8 cellular contexts compared by ENCODE assay signal in the genomic region with DNA sequence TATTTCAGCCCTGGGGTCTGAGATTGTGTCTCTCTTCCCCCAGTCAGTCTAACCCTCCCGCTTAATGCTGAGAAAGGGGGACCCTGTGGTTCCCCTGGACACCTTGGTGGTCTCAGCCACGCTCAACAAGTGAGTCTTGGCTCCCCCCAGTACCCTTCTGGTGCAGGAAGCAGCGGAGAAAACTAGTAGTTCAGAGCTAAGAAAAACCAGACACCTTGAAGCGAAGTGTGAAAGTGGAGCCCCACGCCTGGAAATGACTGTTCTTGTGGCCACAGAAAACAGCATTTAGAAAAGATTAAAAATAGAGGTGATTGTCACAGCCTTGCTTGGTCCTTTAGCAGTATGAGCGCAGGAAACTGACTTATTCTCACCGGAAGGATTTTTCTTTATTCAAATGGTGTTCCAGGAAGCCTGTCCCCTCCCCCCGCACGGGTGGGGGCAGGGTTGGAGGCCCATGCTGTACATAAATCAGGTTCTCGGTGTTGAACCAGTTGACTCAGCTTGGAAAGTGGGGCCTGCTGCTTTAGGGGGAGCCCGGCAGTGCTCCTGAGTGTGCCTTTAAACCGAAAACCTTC. TPM values are rescaled to one million over a fixed set of nuclear protein-coding genes. Genes with fewer than 3 reads are reported as not detected.
A peak's percentile ranks its signal among the peaks of the same experiment; 100 is the strongest.
DNase-seq lines count a peak whose midpoint lies in the region; ATAC-seq, FAIRE-seq and TF ChIP-seq lines count a peak whose summit lies in the region.

No MANE protein-coding gene starts in this region.

- TF ChIP-seq CTCF in keratinocyte (optimal IDR thresholded peaks at IDR 0.05 in 1 of 3, IDR thresholded peaks at IDR 0.05 in 1 of 3, conservative IDR thresholded peaks at IDR 0.05 in 1 of 3; ENCODE audit: extremely low read depth in 1 of 3, insufficient read depth in 2 of 3, low read length in 3 of 3) = no peak

- H3K4me1 ChIP-seq in adipocyte (ENCODE audit: control insufficient read depth, insufficient read depth, low read length) = peaks cover 43% of the 10 kb centered on the region
- peaks cover 45% of the 10 kb centered on the region for H3K4me1 ChIP-seq in keratinocyte (ENCODE audit: control insufficient read depth, extremely low read depth, insufficient read depth, low read length)

- H4K20me1 ChIP-seq in keratinocyte (ENCODE audit: control insufficient read depth, extremely low read depth, insufficient read depth, low read length) = peaks cover 15% of the 10 kb centered on the region

- peak overlapping the region; percentile 94 for H3K27ac ChIP-seq in keratinocyte (ENCODE audit: control insufficient read depth, insufficient read depth, low read length)

- peaks cover 2% of the 10 kb centered on the region for H3K9me1 ChIP-seq in keratinocyte (ENCODE audit: control insufficient read depth, extremely low read depth, insufficient read depth, low read length)

- H3K9ac ChIP-seq in adipocyte (ENCODE audit: low read length) (peak overlapping the region; percentile 95), keratinocyte (ENCODE audit: control insufficient read depth, extremely low read depth, insufficient read depth, low read length) (peak overlapping the region; percentile 97)

- peak; percentile 42 for ATAC-seq in HG03095 (IDR thresholded peaks at IDR 0.05; ENCODE audit: unreplicated experiment)

- H2AFZ ChIP-seq in keratinocyte (ENCODE audit: control insufficient read depth, low read length) = no peak overlapping the region

- H3K27me3 ChIP-seq in adipocyte (replicated peaks; ENCODE audit: control insufficient read depth, insufficient read depth, low read length) (no peaks in the 10 kb centered on the region), keratinocyte (ENCODE audit: control insufficient read depth, extremely low read depth, insufficient read depth, low read length) (no peaks in the 10 kb centered on the region)

- H3K4me2 ChIP-seq in keratinocyte (ENCODE audit: control insufficient read depth, extremely low read depth, insufficient read depth, low read depth, low read length) = peak overlapping the region; percentile 98

- FAIRE-seq in keratinocyte (lab: Jason Lieb, UNC) = no peak

- dilution Hi-C loops in keratinocyte (cut with MboI; ENCODE audit: extremely low pct_ligation_motif_present, low sequenced_read_pairs) = no loop called here

- H3K4me3 ChIP-seq in adipocyte (ENCODE audit: low read length) (peak overlapping the region; percentile 93), keratinocyte (ENCODE audit: control insufficient read depth in 2 of 3, extremely low read depth in 1 of 3, insufficient read depth in 2 of 3, low read depth in 1 of 3, low read length in 3 of 3) (peak overlapping the region; percentile 78 to 98 (median 85))

- peaks cover 69% of the 10 kb centered on the region for H3K79me2 ChIP-seq in keratinocyte (ENCODE audit: control insufficient read depth, insufficient read depth, low read length)

- H3K9me3 ChIP-seq in adipocyte (ENCODE audit: control insufficient read depth, low read length) (no peaks in the 10 kb centered on the region), keratinocyte (ENCODE audit: control insufficient read depth, low read depth, low read length) (no peaks in the 10 kb centered on the region)

- peak; percentile 44 for DNase-seq in NCI-H82 (lab: John Stamatoyannopoulos, UW)
- no peak for DNase-seq in NCI-H82 treated with DMSO at 0.1 percent for 48 hours (lab: John Stamatoyannopoulos, UW; ENCODE audit: unreplicated experiment)
- peak; percentile 58 for DNase-seq in T follicular helper cell (ENCODE audit: low read depth)
- peak; percentile 47 for DNase-seq in adipocyte (ENCODE audit: low read depth)
- no peak for DNase-seq in keratinocyte (ENCODE audit: low read depth, low spot score)
- peak; percentile 80 to 83 for DNase-seq in stimulated activated CD4-positive, alpha-beta T cell treated with anti-CD3 and anti-CD28 coated beads, Interleukin-2, amount 100 ng/mL, for 48 hours
- no peak for DNase-seq in pons (ENCODE audit: low spot score)

- peaks cover 18% of the 10 kb centered on the region for H3K36me3 ChIP-seq in adipocyte (ENCODE audit: control insufficient read depth, insufficient read depth, low read length, severe bottlenecking)
- peaks cover 16 to 36% of the 10 kb centered on the region in 2 experiments for H3K36me3 ChIP-seq in keratinocyte (ENCODE audit: control insufficient read depth in 2 of 2, extremely low read depth in 1 of 2, insufficient read depth in 2 of 2, low read length in 2 of 2)

RNA-seq across cellular contexts. Expression of gene ARPC5L, which starts 8.1 kb away (rescaled TPM):
- polyA plus RNA-seq in keratinocyte = 79.5 to 107 TPM (median 102 TPM) in 3 replicates
- polyA plus RNA-seq in keratinocyte (2011; ENCODE audit: low read depth) = 193 TPM
- 97.3 and 103 TPM in 2 replicates for polyA plus RNA-seq in keratinocyte (2011; cell fraction: cytosol; rRNA removed)
- polyA plus RNA-seq in keratinocyte (2011; cell fraction: nucleus; rRNA removed) = 58.9 and 80.7 TPM in 2 replicates
- 88.5 and 126 TPM in 2 replicates for polyA plus RNA-seq in keratinocyte (2012; ENCODE audit: low replicate concordance)
- 13.2 to 34.9 TPM (median 23.4 TPM) in 3 replicates for polyA minus RNA-seq in keratinocyte
- 41.1 TPM for polyA minus RNA-seq in keratinocyte (2011; cell fraction: cytosol; rRNA and poly(A)+ RNA removed)
- polyA minus RNA-seq in keratinocyte (2011; cell fraction: nucleus; rRNA and poly(A)+ RNA removed) = 11.7 and 14.9 TPM in 2 replicates

RNA-seq across cellular contexts. Expression of gene RPL35, which starts 8.3 kb away (rescaled TPM):
- polyA plus RNA-seq in keratinocyte = 2,334 to 5,073 TPM (median 3,325 TPM) in 3 replicates
- 2,668 TPM for polyA plus RNA-seq in keratinocyte (2011; ENCODE audit: low read depth)
- polyA plus RNA-seq in keratinocyte (2011; cell fraction: cytosol; rRNA removed) = 894 and 1,713 TPM in 2 replicates
- 508 and 737 TPM in 2 replicates for polyA plus RNA-seq in keratinocyte (2011; cell fraction: nucleus; rRNA removed)
- polyA plus RNA-seq in keratinocyte (2012; ENCODE audit: low replicate concordance) = 3,012 and 3,893 TPM in 2 replicates
- 341 to 1,372 TPM (median 505 TPM) in 3 replicates for polyA minus RNA-seq in keratinocyte
- polyA minus RNA-seq in keratinocyte (2011; cell fraction: cytosol; rRNA and poly(A)+ RNA removed) = 894 TPM
- 127 TPM in 2 replicates for polyA minus RNA-seq in keratinocyte (2011; cell fraction: nucleus; rRNA and poly(A)+ RNA removed)

RNA-seq across cellular contexts. Expression of gene WDR38, which starts 16.8 kb away (rescaled TPM):
- polyA plus RNA-seq in keratinocyte = not detected in 3 replicates
- polyA plus RNA-seq in keratinocyte (2011; ENCODE audit: low read depth) = not detected
- polyA plus RNA-seq in keratinocyte (2011; cell fraction: cytosol; rRNA removed) = not detected in 2 replicates
- polyA plus RNA-seq in keratinocyte (2011; cell fraction: nucleus; rRNA removed) = not detected in 2 replicates
- polyA plus RNA-seq in keratinocyte (2012; ENCODE audit: low replicate concordance) = not detected in 2 replicates
- polyA minus RNA-seq in keratinocyte = not detected in 3 replicates
- not detected for polyA minus RNA-seq in keratinocyte (2011; cell fraction: cytosol; rRNA and poly(A)+ RNA removed)
- polyA minus RNA-seq in keratinocyte (2011; cell fraction: nucleus; rRNA and poly(A)+ RNA removed) = not detected in 2 replicates

Comparison
In these comparisons a context has a peak if more than half of its experiments do, and no peak if none do; other contexts are left out.
1. DNase-seq: peak in NCI-H82 (single experiment), T follicular helper cell (single experiment), adipocyte (single experiment) and stimulated activated CD4-positive, alpha-beta T cell treated with anti-CD3 and anti-CD28 coated beads, Interleukin-2, amount 100 ng/mL, for 48 hours (2 of 2); none in NCI-H82 treated with DMSO at 0.1 percent for 48 hours (single experiment), keratinocyte (single experiment) and pons (single experiment).